ENCODE assay signal across 14 cellular contexts in genomic region chr9:36603006-36603405, GRCh38. TPM values are rescaled to one million over a fixed set of nuclear protein-coding genes. Genes with fewer than 3 reads are reported as not detected.
A peak's percentile ranks its signal among the peaks of the same experiment; 100 is the strongest.
DNase-seq lines count a peak whose midpoint lies in the region; FAIRE-seq and TF ChIP-seq lines count a peak whose summit lies in the region.
"Had no signal": no experiment of that assay in that cellular context is flagged by ENCODE, and none has a peak within 500 bp of the region (broad histone marks: within the 10 kb centered on the region; RNA-seq: fewer than 3 reads in every experiment).

No MANE protein-coding gene starts in this region.

- H3K4me1 Mint-ChIP-seq in IgD-negative memory B cell, result peaks cover 4 to 7% (median 6%) of the 10 kb centered on the region in 3 donors
- H3K4me1 Mint-ChIP-seq: neural crest cell had no signal

- FAIRE-seq in GM19239 (lab: Jason Lieb, UNC), result no peak

- peak; percentile 57 for DNase-seq in EL
- DNase-seq in GM19239 (ENCODE audit: insufficient read length, low spot score), result peak; percentile 28
- peak; percentile 60 for DNase-seq in fibroblast of the aortic adventitia (ENCODE audit: low read depth)
- DNase-seq in cerebellar cortex (ENCODE audit: low spot score), result no peak
- DNase-seq in WERI-Rb-1, result no peak
- no peak for DNase-seq in NCI-H82 (lab: John Stamatoyannopoulos, UW)
- no peak for DNase-seq in COR-L47 (lab: John Stamatoyannopoulos, UW)
- DNase-seq: central memory CD4-positive, alpha-beta T cell; NCI-H2081 treated with DMSO at 0.1 percent for 48 hours; Right ventricle myocardium superior; stimulated activated CD4-positive, alpha-beta T cell treated with anti-CD3 and anti-CD28 coated beads, Interleukin-4, amount 100 ng/mL, for 1 hour; uterus had no signal

- TF ChIP-seq CTCF in fibroblast of the aortic adventitia (IDR thresholded peaks at IDR 0.05; ENCODE audit: insufficient read depth, low read length) (no peak), WERI-Rb-1 (IDR thresholded peaks at IDR 0.05; ENCODE audit: low read depth, low read length) (no peak)

- peak overlapping the region in 3 of 4 donors; percentile 3 to 73 (median 53) for H3K4me3 Mint-ChIP-seq in IgD-negative memory B cell
- H3K4me3 Mint-ChIP-seq: neural crest cell had no signal

- no peaks in the 10 kb centered on the region for H3K27me3 ChIP-seq in WERI-Rb-1 (ENCODE audit: insufficient read depth, low read depth, severe bottlenecking)
- H3K27me3 ChIP-seq: uterus had no signal

- peak overlapping the region in 1 of 3 donors; percentile 91 for H3K27ac Mint-ChIP-seq in IgD-negative memory B cell

- no peaks in the 10 kb centered on the region for H3K36me3 Mint-ChIP-seq in IgD-negative memory B cell

- H3K36me3 ChIP-seq in WERI-Rb-1, result peaks cover 60% of the 10 kb centered on the region
- H3K36me3 ChIP-seq: uterus had no signal

- no peaks in the 10 kb centered on the region for H3K27me3 Mint-ChIP-seq in IgD-negative memory B cell

- H3K27ac ChIP-seq in WERI-Rb-1, result no peak overlapping the region
- H3K27ac ChIP-seq: uterus had no signal

- peak overlapping the region; percentile 25 for H3K4me3 ChIP-seq in fibroblast of the aortic adventitia (ENCODE audit: low read depth, low read length)
- no peak overlapping the region for H3K4me3 ChIP-seq in WERI-Rb-1 (ENCODE audit: low read depth, low read length)
- H3K4me3 ChIP-seq: uterus had no signal

- H3K9me3 ChIP-seq in WERI-Rb-1 (ENCODE audit: severe bottlenecking), result no peaks in the 10 kb centered on the region
- H3K9me3 ChIP-seq: uterus had no signal

- H3K9me3 Mint-ChIP-seq in IgD-negative memory B cell, result no peaks in the 10 kb centered on the region
- H3K9me3 Mint-ChIP-seq: neural crest cell had no signal

RNA-seq across cellular contexts. Expression of gene MELK, which starts 30.3 kb away (rescaled TPM):
- not detected for polyA plus RNA-seq in IgD-negative memory B cell
- 2.9 and 44.4 TPM in 2 replicates for total RNA-seq in fibroblast of the aortic adventitia (ENCODE audit: low replicate concordance)

Comparison
In these comparisons a context has a peak if more than half of its experiments do, and no peak if none do; other contexts are left out.
1. DNase-seq: peak in EL (single experiment), GM19239 (single experiment) and fibroblast of the aortic adventitia (single experiment); none in cerebellar cortex (single experiment), WERI-Rb-1 (single experiment), NCI-H82 (single experiment) and COR-L47 (single experiment).